ENCODE assay signal across 9 cellular contexts in genomic region chr17:47810200-47810821, GRCh38. TPM values are rescaled to one million over a fixed set of nuclear protein-coding genes. Genes with fewer than 3 reads are reported as not detected.
A peak's percentile ranks its signal among the peaks of the same experiment; 100 is the strongest.
DNase-seq lines count a peak whose midpoint lies in the region; ATAC-seq and TF ChIP-seq lines count a peak whose summit lies in the region.
"Had no signal": no experiment of that assay in that cellular context is flagged by ENCODE, and none has a peak within 500 bp of the region (broad histone marks: within the 10 kb centered on the region; RNA-seq: fewer than 3 reads in every experiment).

No MANE protein-coding gene starts in this region.

- H3K9me3 ChIP-seq in NT2/D1 (ENCODE audit: insufficient read depth, low read length) = no peaks in the 10 kb centered on the region
- H3K9me3 ChIP-seq in endodermal cell (ENCODE audit: control insufficient read depth, low read length) = no peaks in the 10 kb centered on the region
- no peaks in the 10 kb centered on the region for H3K9me3 ChIP-seq in trophoblast cell (ENCODE audit: insufficient read depth, low read depth, low read length)

- H3K79me2 ChIP-seq in trophoblast cell (ENCODE audit: control insufficient read depth, insufficient read depth, low read length, poor library complexity) = no peaks in the 10 kb centered on the region

- peaks cover 10% of the 10 kb centered on the region for H3K4me1 ChIP-seq in NT2/D1 (ENCODE audit: insufficient read depth, insufficient read length)
- H3K4me1 ChIP-seq in endodermal cell (ENCODE audit: control insufficient read depth, insufficient read depth, low read length) = no peaks in the 10 kb centered on the region
- H3K4me1 ChIP-seq in trophoblast cell (ENCODE audit: control insufficient read depth in 1 of 2, insufficient read depth in 2 of 2, low read length in 2 of 2) = peaks cover 13 to 21% of the 10 kb centered on the region in 2 experiments

- no peak overlapping the region for H2AFZ ChIP-seq in trophoblast cell (ENCODE audit: insufficient read depth, low read length, poor library complexity)

- no peak overlapping the region for H2BK12ac ChIP-seq in trophoblast cell (ENCODE audit: low read length)

- H3K4me3 Mint-ChIP-seq in endodermal cell = no peak overlapping the region

- H3K18ac ChIP-seq in trophoblast cell (ENCODE audit: low read length) = no peak overlapping the region

- no peak for ATAC-seq in GM21619 (IDR thresholded peaks at IDR 0.05; ENCODE audit: unreplicated experiment)

- no peak overlapping the region for H3K4ac ChIP-seq in trophoblast cell (ENCODE audit: low read depth, low read length)

- no peak overlapping the region for H4K12ac ChIP-seq in trophoblast cell (ENCODE audit: low read depth, low read length)

- no peak overlapping the region for H3K23ac ChIP-seq in trophoblast cell (ENCODE audit: low read length)

- H3K27me3 ChIP-seq in NT2/D1 (ENCODE audit: insufficient read depth, insufficient read length) (no peaks in the 10 kb centered on the region), endodermal cell (ENCODE audit: control insufficient read depth, insufficient read depth, low read length, poor library complexity, severe bottlenecking) (no peaks in the 10 kb centered on the region), trophoblast cell (ENCODE audit: insufficient read depth, low read length) (no peaks in the 10 kb centered on the region)

- H2AK5ac ChIP-seq in trophoblast cell (ENCODE audit: low read length) = no peak overlapping the region

- H3K9ac ChIP-seq in NT2/D1 (ENCODE audit: insufficient read length, low read depth) (peak overlapping the region; percentile 43), endodermal cell (ENCODE audit: extremely low read depth, low read length, poor library complexity, severe bottlenecking) (no peak overlapping the region), trophoblast cell (ENCODE audit: low read length) (no peak overlapping the region)

- H3K36me3 Mint-ChIP-seq in endodermal cell (ENCODE audit: low read depth) = peaks cover 17% of the 10 kb centered on the region

- no peak overlapping the region for H4K8ac ChIP-seq in trophoblast cell (ENCODE audit: low read depth, low read length)

- H2BK5ac ChIP-seq in trophoblast cell (ENCODE audit: low read depth, low read length, poor library complexity) = no peak overlapping the region

- H2BK120ac ChIP-seq in trophoblast cell (ENCODE audit: insufficient read depth, low read length, poor library complexity) = no peak overlapping the region

- H3K27me3 Mint-ChIP-seq in endodermal cell (ENCODE audit: insufficient read depth) = no peaks in the 10 kb centered on the region

- H3K4me3 ChIP-seq in NT2/D1 (ENCODE audit: insufficient read length, low read depth) (no peak overlapping the region), endodermal cell (ENCODE audit: low read length) (no peak overlapping the region), trophoblast cell (ENCODE audit: low read depth, low read length) (no peak overlapping the region)
- H3K4me3 ChIP-seq: skin epidermis had no signal

- DNase-seq in NCI-H82 (lab: John Stamatoyannopoulos, UW) (peak; percentile 75), NCI-H82 treated with DMSO at 0.1 percent for 48 hours (lab: John Stamatoyannopoulos, UW; ENCODE audit: unreplicated experiment) (no peak), NT2/D1 (ENCODE audit: low read depth, low spot score) (no peak), endodermal cell (peak; percentile 88), trophoblast cell (peak; percentile 98 to 100), germinal center (ENCODE audit: low spot score) (no peak), KG1 (lab: John Stamatoyannopoulos, UW) (no peak)

- H3K14ac ChIP-seq in trophoblast cell (ENCODE audit: low read length) = no peak overlapping the region

- no peak for TF ChIP-seq CTCF in endodermal cell (conservative IDR thresholded peaks at IDR 0.05)

- WGBS in endodermal cell (ENCODE audit: insufficient coverage in 1 of 2, insufficient read length in 1 of 2), 2 experiments = 73 to 74% methylated on average over 6 to 10 of the region's 10 CpGs
- no CpG with 5 or more reads among the region's 10 CpGs for WGBS in trophoblast cell (ENCODE audit: extremely low coverage, insufficient coverage, insufficient read length)

- H3K79me1 ChIP-seq in trophoblast cell (ENCODE audit: low read length) = peaks cover 4% of the 10 kb centered on the region

- peaks cover 2% of the 10 kb centered on the region for H3K4me1 Mint-ChIP-seq in endodermal cell

- H3K9me3 Mint-ChIP-seq in endodermal cell = no peaks in the 10 kb centered on the region

- peak overlapping the region; percentile 29 for H3K4me2 ChIP-seq in trophoblast cell (ENCODE audit: low read length)

- H4K91ac ChIP-seq in trophoblast cell (ENCODE audit: low read depth, low read length) = no peak overlapping the region

- peak overlapping the region; percentile 13 for H3K27ac Mint-ChIP-seq in endodermal cell

- H3K27ac ChIP-seq in endodermal cell (ENCODE audit: low read depth, low read length) = no peak overlapping the region
- H3K27ac ChIP-seq in trophoblast cell (ENCODE audit: low read depth, low read length) = peak overlapping the region; percentile 60

- H3K36me3 ChIP-seq in NT2/D1 (ENCODE audit: insufficient read depth, insufficient read length, low read length) (peaks cover 62% of the 10 kb centered on the region), endodermal cell (ENCODE audit: control insufficient read depth, insufficient read depth, low read length) (peaks cover 15% of the 10 kb centered on the region), trophoblast cell (ENCODE audit: control insufficient read depth in 1 of 2, insufficient read depth in 2 of 2, low read length in 2 of 2) (peaks cover 38 to 45% of the 10 kb centered on the region in 2 experiments)

RNA-seq across cellular contexts. Expression of gene OSBPL7, which starts 11.3 kb away (rescaled TPM):
- total RNA-seq in endodermal cell = 10 to 100 TPM; 11.4 to 15.5 TPM
- 15.6 TPM for polyA plus RNA-seq in endodermal cell (2013, experiment 1 of 2)
- 11.0 TPM for polyA plus RNA-seq in endodermal cell (2013, experiment 2 of 2)
- 5.0 and 5.2 TPM in 2 replicates for polyA plus RNA-seq in trophoblast cell (2013)

RNA-seq across cellular contexts. Expression of gene MRPL10, which starts 21.0 kb away (rescaled TPM):
- total RNA-seq in endodermal cell = 10 to 100 TPM; 56.3 to 65.3 TPM
- 85.0 TPM for polyA plus RNA-seq in endodermal cell (2013, experiment 1 of 2)
- 67.6 TPM for polyA plus RNA-seq in endodermal cell (2013, experiment 2 of 2)
- polyA plus RNA-seq in trophoblast cell (2013) = 43.6 and 46.2 TPM in 2 replicates

RNA-seq across cellular contexts. Expression of gene LRRC46, which starts 21.2 kb away (rescaled TPM):
- total RNA-seq in endodermal cell = under 1 TPM; 0.73 to 0.82 TPM
- 1.2 TPM for polyA plus RNA-seq in endodermal cell (2013, experiment 1 of 2)
- polyA plus RNA-seq in endodermal cell (2013, experiment 2 of 2) = 1.5 TPM
- 0.29 and 0.42 TPM in 2 replicates for polyA plus RNA-seq in trophoblast cell (2013)

RNA-seq across cellular contexts. Expression of gene SCRN2, which starts 30.8 kb away (rescaled TPM):
- total RNA-seq in endodermal cell = 10 to 100 TPM; 54.5 to 71.9 TPM
- 50.1 TPM for polyA plus RNA-seq in endodermal cell (2013, experiment 1 of 2)
- 44.5 TPM for polyA plus RNA-seq in endodermal cell (2013, experiment 2 of 2)
- 19.9 and 20.8 TPM in 2 replicates for polyA plus RNA-seq in trophoblast cell (2013)

RNA-seq across cellular contexts. Expression of gene SP6, which starts 40.7 kb away (rescaled TPM):
- 1 to 10 TPM; 3.1 to 3.7 TPM for total RNA-seq in endodermal cell
- 2.6 TPM for polyA plus RNA-seq in endodermal cell (2013, experiment 1 of 2)
- polyA plus RNA-seq in endodermal cell (2013, experiment 2 of 2) = 2.6 TPM
- 209 and 234 TPM in 2 replicates for polyA plus RNA-seq in trophoblast cell (2013)

Comparison
In these comparisons a context has a peak if more than half of its experiments do, and no peak if none do; other contexts are left out.
1. DNase-seq: peak in NCI-H82 (single experiment), endodermal cell (single experiment) and trophoblast cell (2 of 2); none in NCI-H82 treated with DMSO at 0.1 percent for 48 hours (single experiment), NT2/D1 (single experiment), germinal center (single experiment) and KG1 (single experiment).